15 cellular contexts compared by ENCODE assay signal in the genomic region with DNA sequence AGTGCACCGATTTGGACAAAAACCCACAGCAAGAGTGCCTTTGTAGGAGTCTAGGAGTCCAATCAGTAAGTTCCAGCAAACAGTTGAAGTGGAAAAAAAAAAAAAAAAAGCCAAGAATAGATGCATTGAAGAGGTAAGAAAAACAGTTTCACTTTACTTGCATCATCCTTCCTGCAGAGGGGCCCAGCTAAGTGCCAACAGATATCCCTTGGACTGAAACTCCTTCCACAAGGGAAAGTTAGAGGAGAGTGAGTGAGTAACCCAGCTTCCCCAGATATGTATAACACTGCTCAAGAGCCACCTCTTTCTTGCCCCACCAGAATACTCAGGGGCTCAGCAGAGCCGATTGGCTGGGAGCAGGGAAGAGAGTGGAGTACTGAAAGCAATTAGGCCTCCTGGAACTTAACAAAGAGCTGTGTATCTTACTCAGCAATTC.
A peak's percentile ranks its signal among the peaks of the same experiment; 100 is the strongest.
DNase-seq lines count a peak whose midpoint lies in the region; ATAC-seq and TF ChIP-seq lines count a peak whose summit lies in the region.
"Had no signal": no experiment of that assay in that cellular context is flagged by ENCODE, and none has a peak within 500 bp of the region (broad histone marks: within the 10 kb centered on the region; RNA-seq: fewer than 3 reads in every experiment).

No MANE protein-coding gene starts in this region.

- in situ Hi-C loops in mammary epithelial cell (cut with MboI; ENCODE audit: low sequenced_read_pairs in 2 of 2) (no loop called here), GM13976 (cut with MboI; ENCODE audit: low sequenced_read_pairs, unreplicated experiment) (no loop called here)

- WGBS in mammary epithelial cell (ENCODE audit: low coverage, missing lambda C conversion rate) = 73% methylated on average over 2 of the region's 2 CpGs

- H3K9me3 ChIP-seq in MG63 (peaks cover 16% of the 10 kb centered on the region), mammary epithelial cell (replicated peaks; ENCODE audit: insufficient read depth, low read length) (no peaks in the 10 kb centered on the region)
- H3K9me3 ChIP-seq: prostate gland had no signal

- intact Hi-C loops in mammary epithelial cell (cut with micrococcal nuclease) = no loop called here

- dilution Hi-C loops in mammary epithelial cell (cut with HindIII; ENCODE audit: low sequenced_read_pairs) = no loop called here

- H3K79me2 ChIP-seq in mammary epithelial cell (ENCODE audit: insufficient read depth, low read length) = no peaks in the 10 kb centered on the region

- H3K4me3 ChIP-seq in MG63 (no peak overlapping the region), mammary epithelial cell (replicated peaks in 1 of 3; ENCODE audit: insufficient read depth in 1 of 3, low read depth in 2 of 3, low read length in 3 of 3) (no peak overlapping the region)
- H3K4me3 ChIP-seq: prostate gland had no signal

- no peak overlapping the region for H3K9ac ChIP-seq in mammary epithelial cell (ENCODE audit: insufficient read depth, low read length)

- H2AFZ ChIP-seq in mammary epithelial cell (ENCODE audit: low read depth, low read length) = no peak overlapping the region

- H3K4me1 ChIP-seq in mammary epithelial cell (ENCODE audit: insufficient read depth, low read length) = no peaks in the 10 kb centered on the region
- H3K4me1 ChIP-seq: prostate gland had no signal

- no peaks in the 10 kb centered on the region for H3K36me3 ChIP-seq in MG63
- no peaks in the 10 kb centered on the region for H3K36me3 ChIP-seq in mammary epithelial cell (ENCODE audit: insufficient read depth, low read length)
- H3K36me3 ChIP-seq: prostate gland had no signal

- CTCF ChIA-PET in mammary epithelial cell (lab: Charles Lee; ENCODE audit: low non-redundant PET) = no interaction called here

- H4K20me1 ChIP-seq in mammary epithelial cell (ENCODE audit: insufficient read depth, low read length) = no peaks in the 10 kb centered on the region

- DNase-seq in ELF-1 (ENCODE audit: low read depth, low spot score) (peak; percentile 28), MG63 (peak; percentile 85), mammary epithelial cell (peak; percentile 7), myocyte (ENCODE audit: low read depth) (peak; percentile 15), NCI-H526 (lab: John Stamatoyannopoulos, UW) (no peak), GM13976 (ENCODE audit: low spot score) (no peak)
- DNase-seq: activated CD4-positive, alpha-beta T cell treated with anti-CD3 and anti-CD28 coated beads, Interleukin-2, amount 10 ng/mL, durations not matched to agents 7 days and 5 days; Karpas-422; midbrain; NCI-H2171 treated with DMSO at 0.1 percent for 48 hours; PC-3 had no signal

- no peak overlapping the region for H3K4me2 ChIP-seq in mammary epithelial cell (ENCODE audit: insufficient read depth, low read depth, low read length)

- H3K27me3 ChIP-seq in MG63 (no peaks in the 10 kb centered on the region), mammary epithelial cell (ENCODE audit: insufficient read depth, low read length) (no peaks in the 10 kb centered on the region)

- BruUV-seq in mammary epithelial cell (replicated peaks; lab: Mats Ljungman, UMichigan) = no TSS peak

- TF ChIP-seq CTCF in mammary epithelial cell (conservative IDR thresholded peaks at IDR 0.05 in 1 of 2, IDR thresholded peaks at IDR 0.05 in 1 of 2; ENCODE audit: extremely low read depth in 1 of 2, insufficient read depth in 1 of 2, low read depth in 1 of 2, low read length in 2 of 2) (no peak), GM13976 (IDR thresholded peaks at IDR 0.05; ENCODE audit: borderline replicate concordance, control extremely low read depth, extremely low read depth, insufficient read depth, missing control alignments) (no peak)

- no peak overlapping the region for H3K27ac ChIP-seq in mammary epithelial cell (ENCODE audit: insufficient read depth, low read depth, low read length)
- H3K27ac ChIP-seq: prostate gland had no signal

- no peak for ATAC-seq in HG03354 (IDR thresholded peaks at IDR 0.05; ENCODE audit: poor library complexity, severe bottlenecking, unreplicated experiment)
- ATAC-seq in GM21515 (IDR thresholded peaks at IDR 0.05; ENCODE audit: unreplicated experiment) = no peak
- ATAC-seq: PC-3; stimulated activated effector memory CD8-positive, alpha-beta T cell treated with anti-CD3 and anti-CD28 coated beads, Interleukin-12 subunit alpha, Interleukin-12 subunit beta, amount 100 ng/mL, for 72 hours had no signal

Comparison
In these comparisons a context has a peak if more than half of its experiments do, and no peak if none do; other contexts are left out.
1. DNase-seq: peak in ELF-1 (single experiment), MG63 (single experiment), mammary epithelial cell (single experiment) and myocyte (single experiment); none in NCI-H526 (0 of 2) and GM13976 (single experiment).